In genomic region chr7:151717415-151717814, GRCh38 we compare ENCODE assay signal across 22 cellular contexts.
DNase-seq lines count a peak whose midpoint lies in the region; ATAC-seq, FAIRE-seq and TF ChIP-seq lines count a peak whose summit lies in the region.
"Had no signal": no experiment of that assay in that cellular context is flagged by ENCODE, and none has a peak within 500 bp of the region (broad histone marks: within the 10 kb centered on the region; RNA-seq: fewer than 3 reads in every experiment).

No MANE protein-coding gene starts in this region.

- in situ Hi-C loops in HepG2 (cut with HindIII; ENCODE audit: extremely low pct_ligation_motif_present, low pct_unique_long_range_greater_than_20kb): no loop called here

- H2AFZ ChIP-seq in HepG2 (ENCODE audit: low read length) (no peak overlapping the region), neuronal stem cell (ENCODE audit: low read length) (no peak overlapping the region)

- H3K9me3 ChIP-seq in liver (ENCODE audit: control insufficient read depth in 4 of 4, low read length in 3 of 4): no peaks in the 10 kb centered on the region
- H3K9me3 ChIP-seq in HepG2 (ENCODE audit: low read length): no peaks in the 10 kb centered on the region
- no peaks in the 10 kb centered on the region for H3K9me3 ChIP-seq in neuronal stem cell (replicated peaks in 1 of 2; ENCODE audit: control insufficient read depth in 2 of 2, insufficient read depth in 1 of 2, low read depth in 1 of 2, low read length in 2 of 2)
- H3K9me3 ChIP-seq: BE2C, breast epithelium, Caco-2, transverse colon had no signal

- H4K8ac ChIP-seq in neuronal stem cell (ENCODE audit: low read depth, low read length): peak overlapping the region; percentile 49

- CTCF ChIA-PET in HepG2 (lab: Yijun Ruan, JAX; ENCODE audit: low intra/inter-chr PET ratio, low total read pairs): no interaction called here

- intact Hi-C loops in HepG2 (cut with micrococcal nuclease; ENCODE audit: unreplicated experiment): no loop called here
- intact Hi-C loops in left ventricle myocardium superior (cut with micrococcal nuclease): no loop called here

- H3K4me2 ChIP-seq in HepG2 (ENCODE audit: low read depth, low read length): no peak overlapping the region
- no peak overlapping the region for H3K4me2 ChIP-seq in neuronal stem cell (ENCODE audit: insufficient read depth, low read length, poor library complexity, severe bottlenecking)

- H2BK15ac ChIP-seq in neuronal stem cell (ENCODE audit: low read length): no peak overlapping the region

- FAIRE-seq in HepG2 (lab: Jason Lieb, UNC): no peak
- FAIRE-seq: H54 had no signal

- no peak overlapping the region for H3K4ac ChIP-seq in neuronal stem cell (ENCODE audit: low read length)

- POLR2A ChIA-PET in HepG2 (lab: Yijun Ruan, JAX): no interaction called here

- peaks cover 4% of the 10 kb centered on the region for H3K4me1 Mint-ChIP-seq in chondrocyte (ENCODE audit: low read depth)

- H3K4me1 ChIP-seq in liver (ENCODE audit: control insufficient read depth in 4 of 4, insufficient read depth in 4 of 4, low read length in 3 of 4) (peaks cover 25 to 56% (median 35%) of the 10 kb centered on the region in 4 donors), HepG2 (ENCODE audit: insufficient read depth, low read length) (no peaks in the 10 kb centered on the region; the same call in 1 of the 2 replicates), neuronal stem cell (ENCODE audit: control insufficient read depth in 2 of 2, insufficient read depth in 1 of 2, low read depth in 1 of 2, low read length in 2 of 2) (peaks cover 0 to 3% of the 10 kb centered on the region in 2 donors)
- H3K4me1 ChIP-seq: breast epithelium had no signal

- no peak overlapping the region for H2AK5ac ChIP-seq in neuronal stem cell (ENCODE audit: low read depth, low read length)

- H3K4me3 ChIP-seq in liver (ENCODE audit: low read depth in 1 of 3, low read length in 3 of 3) (no peak overlapping the region), HepG2 (replicated peaks in 1 of 3; ENCODE audit: insufficient read depth in 1 of 3, low read depth in 2 of 3, low read length in 3 of 3) (no peak overlapping the region), neuronal stem cell (ENCODE audit: low read length in 2 of 2) (no peak overlapping the region)
- H3K4me3 ChIP-seq: breast epithelium, transverse colon had no signal

- no peak for TF ChIP-seq EP300 in HepG2 (IDR thresholded peaks at IDR 0.05; ENCODE audit: low read depth in 2 of 2, low read length in 2 of 2)
- no peak for TF ChIP-seq EP300 in HepG2 (CRISPR knock-in tag; IDR thresholded peaks at IDR 0.05; ENCODE audit: borderline replicate concordance)

- H3K27ac ChIP-seq in liver (ENCODE audit: low read depth in 1 of 2, low read length in 2 of 2): peak overlapping the region; percentile 76 to 92
- no peak overlapping the region for H3K27ac ChIP-seq in HepG2 (ENCODE audit: extremely low read length, insufficient read depth, low read length)
- no peak overlapping the region for H3K27ac ChIP-seq in neuronal stem cell (replicated peaks; ENCODE audit: low read length)
- H3K27ac ChIP-seq: breast epithelium, RWPE1, transverse colon had no signal

- no peak overlapping the region for H3K4me3 Mint-ChIP-seq in chondrocyte (ENCODE audit: unreplicated experiment)
- H3K4me3 Mint-ChIP-seq: activated CD8-positive, alpha-beta T cell treated with anti-CD3 and anti-CD28 coated beads for 36 hours had no signal

- H3K18ac ChIP-seq in neuronal stem cell (ENCODE audit: low read length): peak overlapping the region; percentile 22

- no peak for TF ChIP-seq POLR2A in HepG2 (IDR thresholded peaks at IDR 0.05; ENCODE audit: insufficient read depth in 1 of 2, low read depth in 2 of 2, low read length in 2 of 2)

- H3K27me3 ChIP-seq in liver (ENCODE audit: control insufficient read depth in 4 of 4, insufficient read depth in 4 of 4, low read length in 3 of 4): no peaks in the 10 kb centered on the region
- H3K27me3 ChIP-seq in HepG2 (ENCODE audit: control insufficient read depth in 1 of 2, insufficient read depth in 2 of 2, low read length in 2 of 2): peaks cover 0 to 14% of the 10 kb centered on the region in 2 experiments; a peak in 1 of 5 replicates
- H3K27me3 ChIP-seq in neuronal stem cell (ENCODE audit: control insufficient read depth in 3 of 3, insufficient read depth in 3 of 3, low read depth in 1 of 3, low read length in 3 of 3): no peaks in the 10 kb centered on the region
- H3K27me3 ChIP-seq: BE2C, breast epithelium, transverse colon had no signal

- H3K36me3 ChIP-seq in liver (ENCODE audit: control insufficient read depth in 4 of 4, insufficient read depth in 3 of 4, low read depth in 1 of 4, low read length in 3 of 4): no peaks in the 10 kb centered on the region
- H3K36me3 ChIP-seq in HepG2 (replicated peaks in 1 of 2; ENCODE audit: control insufficient read depth in 1 of 2, insufficient read depth in 2 of 2, low read length in 2 of 2): no peaks in the 10 kb centered on the region
- no peaks in the 10 kb centered on the region for H3K36me3 ChIP-seq in neuronal stem cell (replicated peaks in 1 of 2; ENCODE audit: control insufficient read depth in 2 of 2, insufficient read depth in 2 of 2, low read length in 2 of 2)
- H3K36me3 ChIP-seq: BE2C, breast epithelium, transverse colon had no signal

- H3K79me1 ChIP-seq in neuronal stem cell (ENCODE audit: low read depth, low read length): no peaks in the 10 kb centered on the region

- peak overlapping the region; percentile 7 to 72 for H3K9ac ChIP-seq in liver (ENCODE audit: low read depth in 1 of 2, low read length in 2 of 2)
- H3K9ac ChIP-seq in HepG2 (ENCODE audit: insufficient read depth, low read depth, low read length): no peak overlapping the region
- no peak overlapping the region for H3K9ac ChIP-seq in neuronal stem cell (ENCODE audit: low read depth, low read length, poor library complexity)

- H3K79me2 ChIP-seq in HepG2 (ENCODE audit: insufficient read depth, low read length): no peaks in the 10 kb centered on the region

- H4K91ac ChIP-seq in neuronal stem cell (ENCODE audit: low read depth, low read length, poor library complexity): no peak overlapping the region

- BruUV-seq in HepG2 (replicated peaks; lab: Mats Ljungman, UMichigan): no TSS peak

- H3K36me3 Mint-ChIP-seq in chondrocyte (ENCODE audit: low read depth): no peaks in the 10 kb centered on the region

- peaks cover 2% of the 10 kb centered on the region for H3K27me3 Mint-ChIP-seq in chondrocyte (ENCODE audit: low read depth)
- H3K27me3 Mint-ChIP-seq: activated CD8-positive, alpha-beta T cell treated with anti-CD3 and anti-CD28 coated beads for 36 hours had no signal

- no peak for TF ChIP-seq RAD21 in liver (IDR thresholded peaks at IDR 0.05)
- TF ChIP-seq RAD21 in HepG2 (CRISPR knock-in tag; IDR thresholded peaks at IDR 0.05): no peak

- H2BK5ac ChIP-seq in neuronal stem cell (ENCODE audit: low read length): no peak overlapping the region

- no peak overlapping the region for H2BK12ac ChIP-seq in neuronal stem cell (ENCODE audit: low read length)

- DNase-seq in HepG2 (ENCODE audit: low spot score): no peak
- no peak for DNase-seq in left ventricle myocardium superior
- no peak for DNase-seq in neuronal stem cell (ENCODE audit: low spot score)
- no peak for DNase-seq in chondrocyte (ENCODE audit: low spot score)
- DNase-seq in CD1c-positive myeloid dendritic cell (ENCODE audit: extremely low spot score): no peak
- no peak for DNase-seq in effector CD4-positive, alpha-beta T cell
- DNase-seq: activated CD4-positive, CD25-positive, alpha-beta regulatory T cell; activated CD8-positive, alpha-beta T cell treated with anti-CD3 and anti-CD28 coated beads for 36 hours; activated T-cell treated with anti-CD3 and anti-CD28 coated beads for 4 hours; BE2C; Caco-2; dermis blood vessel endothelial cell; NCI-H1417 treated with DMSO at 0.1 percent for 48 hours; NCI-H510A treated with DMSO at 0.1 percent for 48 hours; stimulated activated CD4-positive, alpha-beta T cell treated with anti-CD3 and anti-CD28 coated beads, Interleukin-4, amount 100 ng/mL, for 24 hours; stimulated activated naive CD4-positive, alpha-beta T cell treated with Interleukin-2 at 50 U/mL for 16 hours; transverse colon had no signal

- no peak overlapping the region for H3K23ac ChIP-seq in neuronal stem cell (ENCODE audit: low read depth, low read length, poor library complexity)

- H3K9me3 Mint-ChIP-seq in chondrocyte (ENCODE audit: low read depth): no peaks in the 10 kb centered on the region
- H3K9me3 Mint-ChIP-seq: activated CD8-positive, alpha-beta T cell treated with anti-CD3 and anti-CD28 coated beads for 36 hours had no signal

- ATAC-seq in HepG2: no peak
- peak; percentile 44 for ATAC-seq in left ventricle myocardium superior
- ATAC-seq in GM19397 (IDR thresholded peaks at IDR 0.05; ENCODE audit: unreplicated experiment): no peak
- ATAC-seq: activated CD8-positive, alpha-beta T cell treated with anti-CD3 and anti-CD28 coated beads for 36 hours had no signal

- H3K27ac Mint-ChIP-seq in chondrocyte (ENCODE audit: unreplicated experiment): no peak overlapping the region
- H3K27ac Mint-ChIP-seq: activated CD8-positive, alpha-beta T cell treated with anti-CD3 and anti-CD28 coated beads for 36 hours had no signal

- no peak overlapping the region for H2BK120ac ChIP-seq in neuronal stem cell (ENCODE audit: low read depth, low read length)

- no peak overlapping the region for H3K14ac ChIP-seq in neuronal stem cell (ENCODE audit: low read length)

- H4K20me1 ChIP-seq in HepG2 (ENCODE audit: insufficient read depth, low read length): no peaks in the 10 kb centered on the region

- TF ChIP-seq CTCF in liver (IDR thresholded peaks at IDR 0.05; ENCODE audit: low read depth, low read length, missing input control) (no peak), HepG2 (CRISPR knock-in tag; IDR thresholded peaks at IDR 0.05) (no peak), chondrocyte (IDR thresholded peaks at IDR 0.05) (no peak)

- WGBS in liver: 30% methylated on average over 5 of the region's 5 CpGs
- WGBS in HepG2 (ENCODE audit: low lambda C conversion rate): 29% methylated on average over 4 of the region's 5 CpGs
- WGBS in neuronal stem cell (ENCODE audit: extremely low coverage in 2 of 2, insufficient read length in 2 of 2, insufficient replicate concordance in 1 of 2), 2 donors: no CpG with 5 or more reads among the region's 5 CpGs

TF ChIP-seq in liver, 16 proteins besides CTCF, POLR2A, EP300 and RAD21 (continues in another document):
- TF ChIP-seq NR2F2 (IDR thresholded peaks at IDR 0.05) (no peak), TAF1 (conservative IDR thresholded peaks at IDR 0.05) (no peak)
- TF ChIP-seq, protein P1, sequence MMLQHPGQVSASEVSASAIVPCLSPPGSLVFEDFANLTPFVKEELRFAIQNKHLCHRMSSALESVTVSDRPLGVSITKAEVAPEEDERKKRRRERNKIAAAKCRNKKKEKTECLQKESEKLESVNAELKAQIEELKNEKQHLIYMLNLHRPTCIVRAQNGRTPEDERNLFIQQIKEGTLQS (IDR thresholded peaks at IDR 0.05): no peak

TF ChIP-seq in HepG2, 621 proteins besides CTCF, POLR2A, EP300 and RAD21:
- no peak for TF ChIP-seq TAF15 (IDR thresholded peaks at IDR 0.05; ENCODE audit: low read depth, low read length, poor library complexity, severe bottlenecking)

Comparison
In these comparisons a context has a peak if more than half of its experiments do, and no peak if none do; other contexts are left out.
1. H3K27ac ChIP-seq: peak in liver (2 of 2); none in HepG2 (single experiment) and neuronal stem cell (single experiment).
2. H3K9ac ChIP-seq: peak in liver (2 of 2); none in HepG2 (single experiment) and neuronal stem cell (single experiment).